In genomic region chrX:132022863-132023116, GRCh38 we compare ENCODE assay signal across 8 cellular contexts. TPM values are rescaled to one million over a fixed set of nuclear protein-coding genes. Genes with fewer than 3 reads are reported as not detected.
DNase-seq lines count a peak whose midpoint lies in the region; ATAC-seq and TF ChIP-seq lines count a peak whose summit lies in the region.

No MANE protein-coding gene starts in this region.

- H3K27me3 ChIP-seq in HCT116 (ENCODE audit: insufficient read depth, low read length) (no peaks in the 10 kb centered on the region), PC-9 (ENCODE audit: insufficient read depth, low read depth) (no peaks in the 10 kb centered on the region)

- H2AFZ ChIP-seq in HCT116 (ENCODE audit: low read depth, low read length, poor library complexity, severe bottlenecking) (no peak overlapping the region), PC-9 (peak overlapping the region; percentile 95)

- H3K27ac ChIP-seq in HCT116 (ENCODE audit: low read depth, low read length) (peak overlapping the region; percentile 90), PC-9 (peak overlapping the region; percentile 85)

- H3K9me2 ChIP-seq in HCT116 (ENCODE audit: insufficient read depth) (no peaks in the 10 kb centered on the region), PC-9 (ENCODE audit: insufficient read depth) (no peaks in the 10 kb centered on the region)

- no TSS peak for BruUV-seq in HCT116 (replicated peaks; lab: Mats Ljungman, UMichigan)
- no TSS peak for BruUV-seq in PC-9 (replicated peaks; lab: Mats Ljungman, UMichigan)

- H3K36me3 ChIP-seq in HCT116 (ENCODE audit: control insufficient read depth in 1 of 2, insufficient read depth in 2 of 2, low read length in 2 of 2) = no peaks in the 10 kb centered on the region
- H3K36me3 ChIP-seq in PC-9 (ENCODE audit: low read depth) = no peaks in the 10 kb centered on the region; the same call in 1 of the 2 replicates

- POLR2A ChIA-PET in HCT116 (lab: Charles Lee) (interaction anchor here (0.8 kb wide), 1 partner anchor 26 kb away, joined by 3 read pairs; no protein-coding TSS in a partner anchor), PC-9 (lab: Charles Lee; ENCODE audit: unreplicated experiment) (interaction anchor here (0.6 kb wide), 1 partner anchor 596 kb away, joined by 3 read pairs; no protein-coding TSS in a partner anchor)

- intact Hi-C loops in HCT116 (cut with micrococcal nuclease) = loop anchor here (1.0 to 2.0 kb wide), 2 partner anchors 49 to 196 kb away; partner anchors contain the start of gene RAP2C
- intact Hi-C loops in PC-9 (cut with micrococcal nuclease; ENCODE audit: unreplicated experiment) = loop anchor here (1.0 to 5.0 kb wide), 3 partner anchors 168 to 470 kb away; partner anchors contain the start of gene RAP2C

- DNase-seq in HCT116 (ENCODE audit: low read depth, low spot score) (no peak), PC-9 (no peak), fibroblast of pulmonary artery (ENCODE audit: low read depth) (no peak), skeletal muscle cell (ENCODE audit: low read depth) (no peak), dedifferentiated amniotic fluid mesenchymal stem cell (ENCODE audit: extremely low spot score) (no peak), GDM1 (lab: John Stamatoyannopoulos, UW) (no peak), ecto neural progenitor cell (ENCODE audit: low spot score) (no peak)

- no peak for TF ChIP-seq POLR2A in HCT116 (IDR thresholded peaks at IDR 0.05; ENCODE audit: borderline replicate concordance, extremely low read depth, insufficient read depth, insufficient read length)

- no peak for TF ChIP-seq CTCF in HCT116 (IDR thresholded peaks at IDR 0.05 in 2 of 3, conservative IDR thresholded peaks at IDR 0.05 in 1 of 3; ENCODE audit: borderline replicate concordance in 1 of 3, insufficient read depth in 1 of 3, low read depth in 2 of 3, low read length in 2 of 3)
- TF ChIP-seq CTCF in PC-9 (conservative IDR thresholded peaks at IDR 0.05) = no peak
- no peak for TF ChIP-seq CTCF in fibroblast of pulmonary artery (IDR thresholded peaks at IDR 0.05; ENCODE audit: low read length, missing control alignments)

- H4K20me1 ChIP-seq in HCT116 (ENCODE audit: insufficient read depth) (no peaks in the 10 kb centered on the region), PC-9 (ENCODE audit: insufficient read depth) (0 out of 2 replicates have a peak, but pooled peaks cover 4% of the 10 kb centered on the region)

- H3K4me3 ChIP-seq in HCT116 (replicated peaks in 1 of 2; ENCODE audit: low read depth in 1 of 2, low read length in 2 of 2) = peak overlapping the region; percentile 60 to 67
- peak overlapping the region; percentile 91 for H3K4me3 ChIP-seq in PC-9
- peak overlapping the region; percentile 68 for H3K4me3 ChIP-seq in fibroblast of pulmonary artery (replicated peaks; ENCODE audit: low read depth, low read length)
- H3K4me3 ChIP-seq in skeletal muscle cell (ENCODE audit: low read depth, low read length) = peak overlapping the region; percentile 75

- H3K4me2 ChIP-seq in HCT116 (ENCODE audit: low read length) (peak overlapping the region; percentile 87), PC-9 (peak overlapping the region; percentile 100)

- H3F3A ChIP-seq in PC-9 (ENCODE audit: insufficient read depth, low read depth) = peaks cover 27% of the 10 kb centered on the region; the same call in 1 of the 2 replicates

- peak overlapping the region; percentile 76 for H3K9ac ChIP-seq in HCT116 (ENCODE audit: low read length)

- RAD21 ChIA-PET in HCT116 (lab: Charles Lee; ENCODE audit: low non-redundant PET in 1 of 2, low total read pairs in 2 of 2, uncharacterized antibody in 2 of 2, unreplicated experiment in 2 of 2) = no interaction called here

- peaks cover 37% of the 10 kb centered on the region for H3K79me2 ChIP-seq in HCT116 (ENCODE audit: insufficient read depth, low read length)
- peaks cover 39% of the 10 kb centered on the region for H3K79me2 ChIP-seq in PC-9 (ENCODE audit: low read depth)

- no peak for TF ChIP-seq RAD21 in HCT116 (IDR thresholded peaks at IDR 0.05; ENCODE audit: low read depth)

- peak; percentile 28 for ATAC-seq in GM18867 (IDR thresholded peaks at IDR 0.05; ENCODE audit: unreplicated experiment)
- peak; percentile 33 for ATAC-seq in HCT116

- CTCF ChIA-PET in HCT116 (lab: Charles Lee) = no interaction called here
- CTCF ChIA-PET in PC-9 (lab: Charles Lee) = interaction anchor here (0.5 kb wide), 1 partner anchor 596 kb away, joined by 3 read pairs; no protein-coding TSS in a partner anchor

- H3K9me3 ChIP-seq in HCT116 (ENCODE audit: control insufficient read depth in 1 of 2, insufficient read depth in 1 of 2, low read depth in 1 of 2, low read length in 2 of 2) = no peaks in the 10 kb centered on the region
- no peaks in the 10 kb centered on the region for H3K9me3 ChIP-seq in PC-9 (ENCODE audit: insufficient read depth, low read depth)

- peaks cover 0 to 6% of the 10 kb centered on the region in 2 experiments; a peak in 2 of 4 replicates for H3K4me1 ChIP-seq in HCT116 (ENCODE audit: control insufficient read depth in 1 of 2, insufficient read depth in 2 of 2, low read length in 2 of 2)
- peaks cover 35% of the 10 kb centered on the region for H3K4me1 ChIP-seq in PC-9 (replicated peaks; ENCODE audit: insufficient read depth)

TF ChIP-seq in HCT116, 20 proteins besides CTCF, POLR2A, EP300 and RAD21:
- peak; percentile 35; the same call in 1 of the 2 replicates for TF ChIP-seq MAX (IDR thresholded peaks at IDR 0.05)
- no peak for TF ChIP-seq EZH2 (IDR thresholded peaks at IDR 0.05)

RNA-seq across cellular contexts. Expression of gene STK26, which starts 0.3 kb away (rescaled TPM):
- total RNA-seq in HCT116 (2021; ENCODE audit: unreplicated experiment) (30.5 TPM), PC-9 (2021) (41.1 and 48.4 TPM in 2 replicates)
- polyA plus RNA-seq in HCT116 (2012) = 6.3 and 10.6 TPM in 2 replicates
